In the genomic region with DNA sequence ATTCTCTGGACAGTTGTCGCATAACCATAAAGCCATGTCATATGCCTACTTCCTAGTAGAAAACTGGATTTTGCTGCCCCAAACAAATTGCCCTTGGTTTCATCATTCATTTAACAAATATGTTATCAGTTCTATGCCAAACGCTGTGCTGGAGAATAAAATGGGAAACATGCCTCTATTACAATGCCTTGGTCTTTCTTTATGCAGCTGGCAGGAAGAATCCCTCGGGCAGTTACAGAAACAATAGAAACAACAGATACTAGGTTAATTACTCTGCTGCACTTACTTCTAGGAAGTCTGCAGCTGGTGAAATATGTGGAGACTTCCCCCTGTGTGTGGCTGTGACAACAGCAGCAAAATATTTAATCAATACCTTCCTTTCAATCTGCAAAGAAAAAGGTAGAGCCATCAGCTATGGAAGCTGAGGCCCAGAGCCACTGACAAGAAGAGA, we compare ENCODE assay signal across 1 cellular context.
TF ChIP-seq lines count a peak whose summit lies in the region.

No MANE protein-coding gene starts in this region.

TF ChIP-seq in GM23338, 12 proteins besides CTCF, POLR2A, EP300 and RAD21 (continued from another document):
- TF ChIP-seq, protein P1, sequence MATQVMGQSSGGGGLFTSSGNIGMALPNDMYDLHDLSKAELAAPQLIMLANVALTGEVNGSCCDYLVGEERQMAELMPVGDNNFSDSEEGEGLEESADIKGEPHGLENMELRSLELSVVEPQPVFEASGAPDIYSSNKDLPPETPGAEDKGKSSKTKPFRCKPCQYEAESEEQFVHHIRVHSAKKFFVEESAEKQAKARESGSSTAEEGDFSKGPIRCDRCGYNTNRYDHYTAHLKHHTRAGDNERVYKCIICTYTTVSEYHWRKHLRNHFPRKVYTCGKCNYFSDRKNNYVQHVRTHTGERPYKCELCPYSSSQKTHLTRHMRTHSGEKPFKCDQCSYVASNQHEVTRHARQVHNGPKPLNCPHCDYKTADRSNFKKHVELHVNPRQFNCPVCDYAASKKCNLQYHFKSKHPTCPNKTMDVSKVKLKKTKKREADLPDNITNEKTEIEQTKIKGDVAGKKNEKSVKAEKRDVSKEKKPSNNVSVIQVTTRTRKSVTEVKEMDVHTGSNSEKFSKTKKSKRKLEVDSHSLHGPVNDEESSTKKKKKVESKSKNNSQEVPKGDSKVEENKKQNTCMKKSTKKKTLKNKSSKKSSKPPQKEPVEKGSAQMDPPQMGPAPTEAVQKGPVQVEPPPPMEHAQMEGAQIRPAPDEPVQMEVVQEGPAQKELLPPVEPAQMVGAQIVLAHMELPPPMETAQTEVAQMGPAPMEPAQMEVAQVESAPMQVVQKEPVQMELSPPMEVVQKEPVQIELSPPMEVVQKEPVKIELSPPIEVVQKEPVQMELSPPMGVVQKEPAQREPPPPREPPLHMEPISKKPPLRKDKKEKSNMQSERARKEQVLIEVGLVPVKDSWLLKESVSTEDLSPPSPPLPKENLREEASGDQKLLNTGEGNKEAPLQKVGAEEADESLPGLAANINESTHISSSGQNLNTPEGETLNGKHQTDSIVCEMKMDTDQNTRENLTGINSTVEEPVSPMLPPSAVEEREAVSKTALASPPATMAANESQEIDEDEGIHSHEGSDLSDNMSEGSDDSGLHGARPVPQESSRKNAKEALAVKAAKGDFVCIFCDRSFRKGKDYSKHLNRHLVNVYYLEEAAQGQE (IDR thresholded peaks at IDR 0.05; ENCODE audit: unreplicated experiment) = no peak
- TF ChIP-seq ZNF114 (CRISPR knock-in tag; IDR thresholded peaks at IDR 0.05) = no peak
- TF ChIP-seq JUNB (IDR thresholded peaks at IDR 0.05; ENCODE audit: unreplicated experiment) = no peak
- TF ChIP-seq, protein P2, sequence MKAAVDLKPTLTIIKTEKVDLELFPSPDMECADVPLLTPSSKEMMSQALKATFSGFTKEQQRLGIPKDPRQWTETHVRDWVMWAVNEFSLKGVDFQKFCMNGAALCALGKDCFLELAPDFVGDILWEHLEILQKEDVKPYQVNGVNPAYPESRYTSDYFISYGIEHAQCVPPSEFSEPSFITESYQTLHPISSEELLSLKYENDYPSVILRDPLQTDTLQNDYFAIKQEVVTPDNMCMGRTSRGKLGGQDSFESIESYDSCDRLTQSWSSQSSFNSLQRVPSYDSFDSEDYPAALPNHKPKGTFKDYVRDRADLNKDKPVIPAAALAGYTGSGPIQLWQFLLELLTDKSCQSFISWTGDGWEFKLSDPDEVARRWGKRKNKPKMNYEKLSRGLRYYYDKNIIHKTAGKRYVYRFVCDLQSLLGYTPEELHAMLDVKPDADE (IDR thresholded peaks at IDR 0.05) = no peak
- no peak for TF ChIP-seq EZH2phosphoT487 (IDR thresholded peaks at IDR 0.05; ENCODE audit: unreplicated experiment)
- no peak for TF ChIP-seq ZNF331 (CRISPR knock-in tag; IDR thresholded peaks at IDR 0.05; ENCODE audit: low read depth)
